Comparison of ENCODE assay signal across 19 cellular contexts in the genomic region with DNA sequence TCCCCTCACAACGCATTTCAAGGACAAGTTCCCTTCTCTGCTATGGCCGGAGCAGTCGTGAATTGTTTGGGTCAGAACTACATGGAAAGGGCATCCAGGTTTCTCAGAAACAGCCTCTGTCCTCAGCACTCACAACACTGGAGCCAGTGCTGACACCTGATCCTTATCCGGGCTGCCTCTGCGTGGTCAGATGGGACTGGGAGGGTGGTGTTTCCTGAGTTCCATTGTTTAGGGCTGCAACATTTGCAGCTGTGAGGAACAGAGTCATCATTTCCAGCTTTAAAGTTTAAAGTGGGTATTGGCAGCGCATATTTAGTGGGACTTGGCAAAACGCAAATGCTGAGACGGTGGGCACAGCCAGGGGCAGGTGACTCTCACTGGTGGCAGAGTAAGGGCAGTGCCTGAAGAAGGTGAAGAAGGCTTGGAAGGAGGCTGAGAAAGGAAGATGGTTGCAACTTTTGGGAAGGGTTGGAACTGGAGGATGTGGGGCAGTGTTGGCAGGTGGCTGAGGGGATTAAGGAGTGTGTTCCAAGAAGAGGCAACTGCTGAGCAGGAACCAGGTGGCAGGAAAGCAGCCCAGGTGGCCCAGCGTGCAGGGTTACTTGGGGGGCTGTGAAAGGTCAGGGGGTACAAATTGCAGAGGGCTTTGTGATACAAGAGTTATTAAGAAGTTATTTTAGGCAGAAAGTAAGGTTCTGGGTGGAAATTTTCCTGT. TPM values are rescaled to one million over a fixed set of nuclear protein-coding genes. Genes with fewer than 3 reads are reported as not detected.
A peak's percentile ranks its signal among the peaks of the same experiment; 100 is the strongest.
DNase-seq lines count a peak whose midpoint lies in the region; ATAC-seq and TF ChIP-seq lines count a peak whose summit lies in the region.
"Had no signal": no experiment of that assay in that cellular context is flagged by ENCODE, and none has a peak within 500 bp of the region (broad histone marks: within the 10 kb centered on the region; RNA-seq: fewer than 3 reads in every experiment).

No MANE protein-coding gene starts in this region.

- no peak overlapping the region for H3K4me3 Mint-ChIP-seq in neural progenitor cell
- no peak overlapping the region for H3K4me3 Mint-ChIP-seq in activated naive CD4-positive, alpha-beta T cell treated with anti-CD3 and anti-CD28 coated beads for 36 hours
- H3K4me3 Mint-ChIP-seq: activated naive CD8-positive, alpha-beta T cell treated with anti-CD3 and anti-CD28 coated beads, Interleukin-2, amount 50 U/mL, for 24 hours; T-helper 2 cell treated with Interferon-gamma antibody and Interleukin-4, amounts not matched to agents 5 μg/mL and 100 μg/mL, for 36 hours had no signal

- H3K9me3 ChIP-seq in adrenal gland (replicated peaks in 1 of 3) (no peaks in the 10 kb centered on the region), neural progenitor cell (ENCODE audit: low read depth) (no peaks in the 10 kb centered on the region)
- H3K9me3 ChIP-seq: prostate gland had no signal

- no peaks in the 10 kb centered on the region for H3F3A ChIP-seq in neural progenitor cell (ENCODE audit: low read depth)

- peak; percentile 81 to 85 for ATAC-seq in left cardiac atrium
- no peak for ATAC-seq in HG02571 (IDR thresholded peaks at IDR 0.05; ENCODE audit: unreplicated experiment)
- ATAC-seq: activated naive CD8-positive, alpha-beta T cell treated with anti-CD3 and anti-CD28 coated beads, Interleukin-2, amount 50 U/mL, for 24 hours had no signal

- peak overlapping the region; percentile 56 for H3K4me2 ChIP-seq in neural progenitor cell

- WGBS in adrenal gland, 4 donors = 67 to 73% (median 68%) methylated on average over 9 of the region's 9 CpGs

- DNase-seq in NCI-H1105 treated with DMSO at 0.1 percent for 48 hours (lab: John Stamatoyannopoulos, UW) (peak; percentile 72), adrenal gland (peak in 5 of 7 donors; percentile 23 to 65 (median 32)), left cardiac atrium (peak; percentile 48), neural progenitor cell (ENCODE audit: low spot score) (peak; percentile 53), NCI-H2227 (lab: John Stamatoyannopoulos, UW; ENCODE audit: unreplicated experiment) (no peak), activated gamma-delta T cell treated with Interleukin-2 at 50 U/mL for 16 hours (no peak)
- no peak for DNase-seq in activated naive CD4-positive, alpha-beta T cell treated with anti-CD3 and anti-CD28 coated beads for 36 hours
- DNase-seq: activated CD4-positive, alpha-beta T cell treated with anti-CD3 and anti-CD28 coated beads for 4 hours; activated naive CD8-positive, alpha-beta T cell treated with anti-CD3 and anti-CD28 coated beads, Interleukin-2, amount 50 U/mL, for 24 hours; activated T-cell treated with anti-CD3 and anti-CD28 coated beads for 4 hours; DMS153; NCI-H1048; NCI-H526 treated with DMSO at 0.1 percent for 48 hours; stimulated activated CD4-positive, alpha-beta T cell treated with anti-CD3 and anti-CD28 coated beads, Interleukin-4, amount 100 ng/mL, for 1 hour had no signal

- TF ChIP-seq POLR2A in adrenal gland (IDR thresholded peaks at IDR 0.05) = no peak

- H3K27me3 ChIP-seq in adrenal gland (no peaks in the 10 kb centered on the region), neural progenitor cell (no peaks in the 10 kb centered on the region)

- H3K36me3 ChIP-seq in adrenal gland (replicated peaks in 1 of 2) (no peaks in the 10 kb centered on the region), neural progenitor cell (no peaks in the 10 kb centered on the region)
- H3K36me3 ChIP-seq: prostate gland had no signal

- H3K4me1 Mint-ChIP-seq in neural progenitor cell = peaks cover 21% of the 10 kb centered on the region
- H3K4me1 Mint-ChIP-seq in activated naive CD4-positive, alpha-beta T cell treated with anti-CD3 and anti-CD28 coated beads for 36 hours (ENCODE audit: low read depth) = no peaks in the 10 kb centered on the region
- H3K4me1 Mint-ChIP-seq: activated naive CD8-positive, alpha-beta T cell treated with anti-CD3 and anti-CD28 coated beads, Interleukin-2, amount 50 U/mL, for 24 hours had no signal

- H3K4me3 ChIP-seq in adrenal gland (no peak overlapping the region), neural progenitor cell (no peak overlapping the region)
- H3K4me3 ChIP-seq: coronary artery, prostate gland had no signal

- H3K27me3 Mint-ChIP-seq in neural progenitor cell (ENCODE audit: insufficient read depth, low read depth) = peaks cover 6% of the 10 kb centered on the region
- H3K27me3 Mint-ChIP-seq in activated naive CD4-positive, alpha-beta T cell treated with anti-CD3 and anti-CD28 coated beads for 36 hours (ENCODE audit: low read depth) = peaks cover 4% of the 10 kb centered on the region

- no peak overlapping the region for H3K27ac Mint-ChIP-seq in neural progenitor cell
- no peak overlapping the region for H3K27ac Mint-ChIP-seq in activated naive CD4-positive, alpha-beta T cell treated with anti-CD3 and anti-CD28 coated beads for 36 hours
- H3K27ac Mint-ChIP-seq: activated naive CD8-positive, alpha-beta T cell treated with anti-CD3 and anti-CD28 coated beads, Interleukin-2, amount 50 U/mL, for 24 hours; T-helper 2 cell treated with Interferon-gamma antibody and Interleukin-4, amounts not matched to agents 5 μg/mL and 100 μg/mL, for 36 hours had no signal

- no peaks in the 10 kb centered on the region for H3K9me3 Mint-ChIP-seq in neural progenitor cell
- no peaks in the 10 kb centered on the region for H3K9me3 Mint-ChIP-seq in activated naive CD4-positive, alpha-beta T cell treated with anti-CD3 and anti-CD28 coated beads for 36 hours
- H3K9me3 Mint-ChIP-seq: activated naive CD8-positive, alpha-beta T cell treated with anti-CD3 and anti-CD28 coated beads, Interleukin-2, amount 50 U/mL, for 24 hours; T-helper 2 cell treated with Interferon-gamma antibody and Interleukin-4, amounts not matched to agents 5 μg/mL and 100 μg/mL, for 36 hours had no signal

- CTCF ChIA-PET in activated naive CD4-positive, alpha-beta T cell treated with anti-CD3 and anti-CD28 coated beads for 36 hours (lab: Charles Lee) = no interaction called here

- peak overlapping the region in 1 of 5 donors; percentile 8 for H3K27ac ChIP-seq in adrenal gland
- H3K27ac ChIP-seq in neural progenitor cell = no peak overlapping the region
- H3K27ac ChIP-seq: prostate gland, RWPE1 had no signal

- H3K4me1 ChIP-seq in adrenal gland (replicated peaks in 1 of 2) (no peaks in the 10 kb centered on the region), neural progenitor cell (peaks cover 21% of the 10 kb centered on the region)
- H3K4me1 ChIP-seq: prostate gland had no signal

- no peak overlapping the region for H2AFZ ChIP-seq in neural progenitor cell (replicated peaks)

- intact Hi-C loops in adrenal gland (cut with DNase I) = no loop called here
- intact Hi-C loops in left cardiac atrium (cut with DNase I) = no loop called here
- intact Hi-C loops in activated naive CD4-positive, alpha-beta T cell treated with anti-CD3 and anti-CD28 coated beads for 36 hours (cut with micrococcal nuclease) = no loop called here

- peaks cover 57% of the 10 kb centered on the region for H3K36me3 Mint-ChIP-seq in neural progenitor cell
- H3K36me3 Mint-ChIP-seq in activated naive CD4-positive, alpha-beta T cell treated with anti-CD3 and anti-CD28 coated beads for 36 hours (ENCODE audit: low read depth) = no peaks in the 10 kb centered on the region

- no peak overlapping the region for H3K9ac ChIP-seq in neural progenitor cell

- no peak for TF ChIP-seq CTCF in adrenal gland (IDR thresholded peaks at IDR 0.05)
- TF ChIP-seq CTCF in neural progenitor cell (IDR thresholded peaks at IDR 0.05) = no peak

- H4K20me1 ChIP-seq in neural progenitor cell (ENCODE audit: low read depth) = no peaks in the 10 kb centered on the region

- H3K79me2 ChIP-seq in neural progenitor cell (ENCODE audit: low read depth) = no peaks in the 10 kb centered on the region

RNA-seq across cellular contexts. Expression of a gene that starts 28.4 kb away (rescaled TPM):
- total RNA-seq in adrenal gland (10 to 100 TPM in 5 of 8 donors, 1 to 10 TPM in 3; 7.0 to 17.9 (median 10.5) TPM), left cardiac atrium (10 to 100 TPM in 1 of 2 donors, 1 to 10 TPM in 1; 2.6 to 10.1 TPM), neural progenitor cell (ENCODE audit: low replicate concordance) (20.2 and 41.3 TPM in 2 replicates)
- 1 to 10 TPM; 2.1 to 2.9 (median 2.3) TPM for polyA plus RNA-seq in adrenal gland
- total RNA-seq in activated naive CD4-positive, alpha-beta T cell treated with anti-CD3 and anti-CD28 coated beads for 36 hours = 1 to 10 TPM in 1 of 2 experiments, under 1 TPM in 1; 0.86 to 1.0 TPM

Comparison
In these comparisons a context has a peak if more than half of its experiments do, and no peak if none do; other contexts are left out.
1. DNase-seq: peak in NCI-H1105 treated with DMSO at 0.1 percent for 48 hours (single experiment), adrenal gland (5 of 7), left cardiac atrium (single experiment) and neural progenitor cell (single experiment); none in NCI-H2227 (single experiment), activated gamma-delta T cell treated with Interleukin-2 at 50 U/mL for 16 hours (single experiment) and activated naive CD4-positive, alpha-beta T cell treated with anti-CD3 and anti-CD28 coated beads for 36 hours (single experiment).